ENCODE assay signal across 9 cellular contexts in genomic region chr9:113375057-113376023, GRCh38. TPM values are rescaled to one million over a fixed set of nuclear protein-coding genes. Genes with fewer than 3 reads are reported as not detected.
DNase-seq lines count a peak whose midpoint lies in the region; ATAC-seq and TF ChIP-seq lines count a peak whose summit lies in the region.
"Had no signal": no experiment of that assay in that cellular context is flagged by ENCODE, and none has a peak within 500 bp of the region (broad histone marks: within the 10 kb centered on the region; RNA-seq: fewer than 3 reads in every experiment).

No MANE protein-coding gene starts in this region.

- no peaks in the 10 kb centered on the region for H3K27me3 ChIP-seq in CD4-positive, alpha-beta T cell (ENCODE audit: control insufficient read depth, insufficient read depth, low read length)
- no peaks in the 10 kb centered on the region for H3K27me3 ChIP-seq in prostate gland (replicated peaks; ENCODE audit: insufficient read depth)

- POLR2A ChIA-PET in CD4-positive, alpha-beta T cell (lab: Charles Lee): interaction anchor here (1.1 to 2.3 kb wide), 5 partner anchors 21 to 35 kb away, joined by 3 to 22 read pairs (median 4); partner anchors contain the start of genes C9orf43 and POLE3

- H3K36me3 ChIP-seq in prostate gland: peaks cover 0 to 8% of the 10 kb centered on the region in 2 donors

- H3K27ac Mint-ChIP-seq in CD4-positive, alpha-beta T cell: peak overlapping the region; percentile 90
- H3K27ac Mint-ChIP-seq in naive B cell: peak overlapping the region in 4 of 6 donors; percentile 60 to 93 (median 79)

- H3K4me1 ChIP-seq in prostate gland (replicated peaks): no peaks in the 10 kb centered on the region

- peak overlapping the region; percentile 78 for H3K4me3 ChIP-seq in LNCaP clone FGC (ENCODE audit: low read depth, low read length)
- H3K4me3 ChIP-seq in prostate gland: peak overlapping the region in 1 of 2 donors; percentile 55

- TF ChIP-seq POLR2A in prostate gland (IDR thresholded peaks at IDR 0.05): no peak

- ATAC-seq in CD4-positive, alpha-beta T cell (ENCODE audit: poor library complexity): no peak
- ATAC-seq in naive B cell (ENCODE audit: low read depth in 2 of 2) (no peak), HG03095 (IDR thresholded peaks at IDR 0.05; ENCODE audit: unreplicated experiment) (no peak)

- H3K9me3 Mint-ChIP-seq in CD4-positive, alpha-beta T cell: no peaks in the 10 kb centered on the region
- no peaks in the 10 kb centered on the region for H3K9me3 Mint-ChIP-seq in naive B cell

- intact Hi-C loops in CD4-positive, alpha-beta T cell (cut with DNase I, micrococcal nuclease): loop anchor here (1.0 to 2.0 kb wide), 3 partner anchors 35 to 100 kb away; partner anchors contain the start of genes C9orf43 (in 1 of the 2), CDC26 (in 1 of the 2), POLE3 (in 1 of the 2) and PRPF4 (in 1 of the 2)
- intact Hi-C loops in prostate gland (cut with DNase I): no loop called here

- no peaks in the 10 kb centered on the region for H3K9me3 ChIP-seq in CD4-positive, alpha-beta T cell (ENCODE audit: control insufficient read depth, low read length)
- no peaks in the 10 kb centered on the region for H3K9me3 ChIP-seq in prostate gland

- peak overlapping the region; percentile 87 for H3K4me3 Mint-ChIP-seq in CD4-positive, alpha-beta T cell
- peak overlapping the region; percentile 81 to 92 (median 85) for H3K4me3 Mint-ChIP-seq in naive B cell

- WGBS in prostate gland: 88% methylated on average over 6 of the region's 6 CpGs

- CTCF ChIA-PET in CD4-positive, alpha-beta T cell (lab: Charles Lee): no interaction called here

- H3K36me3 Mint-ChIP-seq in CD4-positive, alpha-beta T cell (ENCODE audit: low read depth): peaks cover 23% of the 10 kb centered on the region
- no peaks in the 10 kb centered on the region for H3K36me3 Mint-ChIP-seq in naive B cell

- no peak for DNase-seq in CD4-positive, alpha-beta T cell
- no peak for DNase-seq in LNCaP clone FGC (ENCODE audit: low read depth)
- no peak for DNase-seq in caudate nucleus (lab: John Stamatoyannopoulos, UW)
- DNase-seq in naive B cell: no peak
- no peak for DNase-seq in prostate gland (ENCODE audit: low spot score)
- DNase-seq in NCI-H2081 (lab: John Stamatoyannopoulos, UW): no peak
- DNase-seq in DMS 273 treated with DMSO at 0.1 percent for 48 hours (lab: John Stamatoyannopoulos, UW): no peak
- DNase-seq: SHP77 treated with DMSO at 0.1 percent for 48 hours had no signal

- H3K27me3 Mint-ChIP-seq in CD4-positive, alpha-beta T cell: no peaks in the 10 kb centered on the region
- H3K27me3 Mint-ChIP-seq in naive B cell: no peaks in the 10 kb centered on the region

- TF ChIP-seq CTCF in CD4-positive, alpha-beta T cell (IDR thresholded peaks at IDR 0.05): no peak
- TF ChIP-seq CTCF in LNCaP clone FGC (IDR thresholded peaks at IDR 0.05; ENCODE audit: control insufficient read depth, extremely low read depth, insufficient read depth) (no peak), prostate gland (IDR thresholded peaks at IDR 0.05) (no peak)

- peaks cover 21% of the 10 kb centered on the region for H3K4me1 Mint-ChIP-seq in CD4-positive, alpha-beta T cell (ENCODE audit: low read depth)
- H3K4me1 Mint-ChIP-seq in naive B cell: peaks cover 13 to 23% (median 22%) of the 10 kb centered on the region in 3 donors

- no peak overlapping the region for H3K27ac ChIP-seq in CD4-positive, alpha-beta T cell (ENCODE audit: low read depth, low read length)
- peak overlapping the region; percentile 21 for H3K27ac ChIP-seq in caudate nucleus (ENCODE audit: low read depth, low read length)
- H3K27ac ChIP-seq in prostate gland: peak overlapping the region in 1 of 2 donors; percentile 84

RNA-seq across cellular contexts. Expression of gene HDHD3, which starts 1.4 kb away (rescaled TPM):
- total RNA-seq in CD4-positive, alpha-beta T cell: 10 to 100 TPM; 12.8 to 13.2 TPM
- polyA plus RNA-seq in naive B cell (ENCODE audit: low read depth in 6 of 6): 10 to 100 TPM; 36.3 to 51.3 (median 42.8) TPM
- 10 to 100 TPM; 52.2 to 72.1 TPM for total RNA-seq in prostate gland

RNA-seq across cellular contexts. Expression of gene ALAD, which starts 25.7 kb away (rescaled TPM):
- 10 to 100 TPM; 14.5 to 15.0 TPM for total RNA-seq in CD4-positive, alpha-beta T cell
- 10 to 100 TPM; 13.2 to 29.3 (median 17.3) TPM for polyA plus RNA-seq in naive B cell (ENCODE audit: low read depth in 6 of 6)
- 100 to 1,000 TPM in 1 of 2 donors, 10 to 100 TPM in 1; 59.8 to 103 TPM for total RNA-seq in prostate gland

RNA-seq across cellular contexts. Expression of gene BSPRY, which starts 26.0 kb away (rescaled TPM):
- total RNA-seq in CD4-positive, alpha-beta T cell: not detected
- 1 to 10 TPM in 4 of 6 donors, under 1 TPM in 2; 0.16 to 1.9 (median 1.2) TPM for polyA plus RNA-seq in naive B cell (ENCODE audit: low read depth in 6 of 6)
- total RNA-seq in prostate gland: 10 to 100 TPM in 1 of 2 donors, 1 to 10 TPM in 1; 8.4 to 21.8 TPM

RNA-seq across cellular contexts. Expression of gene POLE3, which starts 35.1 kb away (rescaled TPM):
- 10 to 100 TPM; 63.6 to 64.9 TPM for total RNA-seq in CD4-positive, alpha-beta T cell
- 100 to 1,000 TPM; 112 to 213 (median 140) TPM for polyA plus RNA-seq in naive B cell (ENCODE audit: low read depth in 6 of 6)
- total RNA-seq in prostate gland: 10 to 100 TPM; 42.7 to 61.9 TPM

RNA-seq across cellular contexts. Expression of gene C9orf43, which starts 35.2 kb away (rescaled TPM):
- total RNA-seq in CD4-positive, alpha-beta T cell: under 1 TPM; 0.60 to 0.95 TPM
- polyA plus RNA-seq in naive B cell (ENCODE audit: low read depth in 6 of 6): under 1 TPM in 5 of 6 donors, not detected in 1; 0.23 to 0.74 (median 0.52) TPM
- total RNA-seq in prostate gland: 10 to 100 TPM in 1 of 2 donors, 1 to 10 TPM in 1; 3.7 to 11.0 TPM

Comparison
In these comparisons a context has a peak if more than half of its experiments do, and no peak if none do; other contexts are left out.
1. RNA of gene BSPRY, which starts 26.0 kb away (total RNA-seq): 8.4 to 21.8 TPM in prostate gland; not detected in CD4-positive, alpha-beta T cell; every median in the first group is over 4 times any median in the second.